In the genomic region with DNA sequence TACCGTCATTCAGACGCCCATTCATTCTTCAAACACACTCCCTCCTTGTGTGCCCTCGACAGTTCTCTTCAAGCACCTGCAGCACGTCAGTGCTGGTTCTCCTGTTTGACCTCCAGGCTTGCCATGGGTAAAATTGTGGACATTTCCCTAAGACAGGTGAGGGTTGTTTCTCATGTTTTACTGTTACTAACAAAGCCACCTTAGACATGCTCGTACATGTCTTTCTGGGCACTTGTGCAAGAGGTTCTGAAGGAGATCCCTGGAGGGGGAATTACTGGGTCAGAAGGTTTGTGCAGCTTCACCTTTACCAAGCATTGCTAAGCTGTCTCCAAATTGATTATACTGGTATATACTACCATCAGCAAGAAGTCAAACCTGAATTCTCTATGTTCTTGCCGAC, we compare ENCODE assay signal across 27 cellular contexts.
DNase-seq lines count a peak whose midpoint lies in the region; ATAC-seq and TF ChIP-seq lines count a peak whose summit lies in the region.
"Had no signal": no experiment of that assay in that cellular context is flagged by ENCODE, and none has a peak within 500 bp of the region (broad histone marks: within the 10 kb centered on the region; RNA-seq: fewer than 3 reads in every experiment).

No MANE protein-coding gene starts in this region.

- H3K4me2 ChIP-seq in Karpas-422 (ENCODE audit: low read depth, low read length, poor library complexity, severe bottlenecking), result no peak overlapping the region

- no peak overlapping the region for H3K9ac ChIP-seq in Karpas-422 (ENCODE audit: low read length)

- H3K4me3 ChIP-seq in esophagus (ENCODE audit: low read depth in 1 of 2, low read length in 2 of 2), result peak overlapping the region in 1 of 2 donors; percentile 11
- H3K4me3 ChIP-seq in BE2C (ENCODE audit: low read depth, low read length), result no peak overlapping the region
- H3K4me3 ChIP-seq in Karpas-422 (ENCODE audit: low read length), result no peak overlapping the region
- H3K4me3 ChIP-seq: heart left ventricle, Peyer's patch, right lobe of liver, SJSA1, upper lobe of right lung had no signal

- TF ChIP-seq CTCF in BE2C (IDR thresholded peaks at IDR 0.05; ENCODE audit: low read depth, low read length), result no peak

- H3K27ac ChIP-seq in esophagus (ENCODE audit: low read depth in 2 of 2, low read length in 1 of 2) (peak overlapping the region; percentile 76 to 96), Karpas-422 (ENCODE audit: low read length) (no peak overlapping the region)
- H3K27ac ChIP-seq: heart left ventricle, Peyer's patch, right lobe of liver, SJSA1, upper lobe of right lung had no signal

- H4K20me1 ChIP-seq in Karpas-422 (ENCODE audit: insufficient read depth, low read depth, low read length), result no peaks in the 10 kb centered on the region

- H3K36me3 ChIP-seq in esophagus (ENCODE audit: control insufficient read depth in 2 of 2, insufficient read depth in 2 of 2, low read length in 1 of 2) (no peaks in the 10 kb centered on the region), BE2C (no peaks in the 10 kb centered on the region), Karpas-422 (ENCODE audit: insufficient read depth, low read length) (no peaks in the 10 kb centered on the region)
- H3K36me3 ChIP-seq: heart left ventricle, Peyer's patch, right lobe of liver, SJSA1, upper lobe of right lung had no signal

- DNase-seq in DMS53 (lab: John Stamatoyannopoulos, UW) (peak; percentile 86), NCI-H1105 treated with DMSO at 0.1 percent for 48 hours (lab: John Stamatoyannopoulos, UW) (peak; percentile 85), NCI-H69 (lab: John Stamatoyannopoulos, UW) (peak; percentile 78), BE2C (no peak), Karpas-422 (no peak), left lobe of liver (ENCODE audit: low spot score) (no peak)
- no peak for DNase-seq in activated effector memory CD4-positive, alpha-beta T cell treated with anti-CD3 and anti-CD28 coated beads, Interleukin-2, amount 50 U/mL, for 16 hours
- DNase-seq: activated CD4-positive, alpha-beta T cell treated with anti-CD3 and anti-CD28 coated beads, Interleukin-2, amount 10 ng/mL, durations not matched to agents 24 days and 14 days; activated naive CD4-positive, alpha-beta T cell treated with Interleukin-2 at 50 U/mL for 16 hours; activated T-cell treated with anti-CD3 and anti-CD28 coated beads, Interleukin-2, amount 50 U/mL, for 4 hours; CD8-positive, alpha-beta memory T cell; HCEC 1CT; heart left ventricle; KG1; kidney glomerular epithelial cell; MV-4-11; NCI-H187; NCI-H446; Peyer's patch; posterior cingulate gyrus; right lobe of liver; stimulated activated CD4-positive, alpha-beta T cell treated with anti-CD3 and anti-CD28 coated beads, Interleukin-4, amount 100 ng/mL, for 24 hours; substantia nigra; upper lobe of right lung had no signal

- H3K9me3 ChIP-seq in esophagus (ENCODE audit: control insufficient read depth in 2 of 2, insufficient read depth in 1 of 2, low read depth in 1 of 2, low read length in 1 of 2) (no peaks in the 10 kb centered on the region), BE2C (no peaks in the 10 kb centered on the region), Karpas-422 (ENCODE audit: low read length) (no peaks in the 10 kb centered on the region)
- H3K9me3 ChIP-seq: Peyer's patch, right lobe of liver, SJSA1, upper lobe of right lung had no signal

- no peaks in the 10 kb centered on the region for H3K9me2 ChIP-seq in Karpas-422 (replicated peaks; ENCODE audit: insufficient read depth, low read length)

- ATAC-seq in left lobe of liver, result no peak
- ATAC-seq: activated T-cell treated with anti-CD3 and anti-CD28 coated beads, Interleukin-2, amount 50 U/mL, for 4 hours; heart left ventricle; right lobe of liver; stimulated activated effector memory CD8-positive, alpha-beta T cell treated with anti-CD3 and anti-CD28 coated beads, Interleukin-12 subunit alpha, Interleukin-12 subunit beta, amount 100 ng/mL, for 72 hours; upper lobe of right lung had no signal

- no peaks in the 10 kb centered on the region for H3K79me2 ChIP-seq in Karpas-422 (ENCODE audit: low read length)

- H3K27me3 ChIP-seq in esophagus (ENCODE audit: control insufficient read depth in 1 of 2, insufficient read depth in 2 of 2, low read length in 2 of 2), result no peaks in the 10 kb centered on the region
- H3K27me3 ChIP-seq in BE2C, result no peaks in the 10 kb centered on the region
- H3K27me3 ChIP-seq in Karpas-422 (ENCODE audit: low read length), result no peaks in the 10 kb centered on the region
- H3K27me3 ChIP-seq: heart left ventricle, Peyer's patch, right lobe of liver, SJSA1, upper lobe of right lung had no signal

- 37 to 50% methylated on average over 6 of the region's 6 CpGs for WGBS in esophagus, 2 donors

- no peak overlapping the region for H2AFZ ChIP-seq in Karpas-422 (ENCODE audit: low read length)

- peaks cover 0 to 7% of the 10 kb centered on the region in 2 donors for H3K4me1 ChIP-seq in esophagus (ENCODE audit: control insufficient read depth in 2 of 2, insufficient read depth in 2 of 2, low read length in 1 of 2)
- no peaks in the 10 kb centered on the region for H3K4me1 ChIP-seq in BE2C
- no peaks in the 10 kb centered on the region for H3K4me1 ChIP-seq in Karpas-422 (ENCODE audit: low read length)
- H3K4me1 ChIP-seq: heart left ventricle, Peyer's patch, right lobe of liver, SJSA1, upper lobe of right lung had no signal

Comparison
In these comparisons a context has a peak if more than half of its experiments do, and no peak if none do; other contexts are left out.
1. DNase-seq: peak in DMS53 (single experiment), NCI-H1105 treated with DMSO at 0.1 percent for 48 hours (single experiment) and NCI-H69 (single experiment); none in BE2C (single experiment), Karpas-422 (single experiment), left lobe of liver (single experiment) and activated effector memory CD4-positive, alpha-beta T cell treated with anti-CD3 and anti-CD28 coated beads, Interleukin-2, amount 50 U/mL, for 16 hours (single experiment).